In the genomic region with DNA sequence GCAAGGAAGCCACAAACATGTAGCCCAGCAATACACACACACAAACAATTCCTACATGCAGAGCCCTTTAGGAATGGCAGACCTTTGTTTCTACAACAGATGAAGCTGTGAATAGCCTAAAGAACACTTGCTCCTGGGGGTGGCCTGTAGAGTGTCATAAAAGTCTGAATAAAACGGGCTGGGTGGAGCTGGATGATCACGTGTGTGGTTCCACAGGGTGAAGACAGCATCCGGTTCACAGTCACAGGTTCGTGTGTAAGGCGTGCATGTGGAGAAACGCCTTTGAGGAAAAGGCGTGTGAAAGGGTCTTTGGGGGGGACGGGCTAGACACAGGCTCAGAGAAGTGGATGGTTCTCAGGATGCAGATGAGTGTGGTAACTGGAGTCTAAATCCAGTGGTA, we compare ENCODE assay signal across 13 cellular contexts.
A peak's percentile ranks its signal among the peaks of the same experiment; 100 is the strongest.
DNase-seq lines count a peak whose midpoint lies in the region; ATAC-seq, FAIRE-seq and TF ChIP-seq lines count a peak whose summit lies in the region.
"Had no signal": no experiment of that assay in that cellular context is flagged by ENCODE, and none has a peak within 500 bp of the region (broad histone marks: within the 10 kb centered on the region; RNA-seq: fewer than 3 reads in every experiment).

No MANE protein-coding gene starts in this region.

- no peak for DNase-seq in activated naive CD4-positive, alpha-beta T cell treated with anti-CD3 and anti-CD28 coated beads for 36 hours
- DNase-seq in activated naive CD4-positive, alpha-beta T cell (lab: John Stamatoyannopoulos, UW): no peak
- DNase-seq in RWPE2 (ENCODE audit: low spot score) (peak; percentile 16), endothelial cell of umbilical vein (ENCODE audit: low read depth, low spot score) (no peak), small intestine (peak; percentile 58), NCI-H510A (lab: John Stamatoyannopoulos, UW) (no peak), NCI-H2196 (lab: John Stamatoyannopoulos, UW; ENCODE audit: unreplicated experiment) (no peak), NCI-H1105 treated with DMSO at 0.1 percent for 48 hours (lab: John Stamatoyannopoulos, UW) (no peak)
- DNase-seq: Kasumi-1, NCI-H1105 had no signal

- ATAC-seq in RWPE2 (ENCODE audit: low read depth): no peak

- no peak for TF ChIP-seq CTCF in RWPE2 (IDR thresholded peaks at IDR 0.05; ENCODE audit: poor library complexity, severe bottlenecking)
- no peak for TF ChIP-seq CTCF in endothelial cell of umbilical vein (IDR thresholded peaks at IDR 0.05; ENCODE audit: extremely low read depth in 1 of 2, insufficient read depth in 1 of 2, low read depth in 1 of 2, low read length in 2 of 2)

- no TSS peak for BruUV-seq in endothelial cell of umbilical vein (replicated peaks; lab: Mats Ljungman, UMichigan)

- WGBS in small intestine, 3 donors: 32 to 70% (median 47%) methylated on average over 8 of the region's 8 CpGs

- TF ChIP-seq POLR2A in endothelial cell of umbilical vein (IDR thresholded peaks at IDR 0.05; ENCODE audit: low read depth, low read length): no peak

- H3K4me3 ChIP-seq in RWPE2 (ENCODE audit: severe bottlenecking) (no peak overlapping the region), endothelial cell of umbilical vein (replicated peaks in 1 of 3; ENCODE audit: insufficient read depth in 1 of 3, low read depth in 1 of 3, low read length in 3 of 3) (no peak overlapping the region), small intestine (ENCODE audit: low read depth in 1 of 2, low read length in 2 of 2) (no peak overlapping the region)

- H3K9me3 ChIP-seq in RWPE2 (ENCODE audit: severe bottlenecking) (no peaks in the 10 kb centered on the region), endothelial cell of umbilical vein (replicated peaks; ENCODE audit: control insufficient read depth, insufficient read depth, low read length) (no peaks in the 10 kb centered on the region), small intestine (ENCODE audit: control insufficient read depth, low read depth) (no peaks in the 10 kb centered on the region)

- H3K9me3 Mint-ChIP-seq in activated naive CD4-positive, alpha-beta T cell treated with anti-CD3 and anti-CD28 coated beads for 36 hours: no peaks in the 10 kb centered on the region
- H3K9me3 Mint-ChIP-seq: natural killer cell treated with Interleukin-12 subunit alpha and Interleukin-12 subunit beta and Interleukin-15 and Interleukin-18, amount 100 ng/mL, for 72 hours had no signal

- no peak overlapping the region for H3K4me3 Mint-ChIP-seq in activated naive CD4-positive, alpha-beta T cell treated with anti-CD3 and anti-CD28 coated beads for 36 hours
- H3K4me3 Mint-ChIP-seq: natural killer cell treated with Interleukin-12 subunit alpha and Interleukin-12 subunit beta and Interleukin-15 and Interleukin-18, amount 100 ng/mL, for 72 hours had no signal

- H3K36me3 Mint-ChIP-seq in activated naive CD4-positive, alpha-beta T cell treated with anti-CD3 and anti-CD28 coated beads for 36 hours (ENCODE audit: low read depth): peaks cover 4% of the 10 kb centered on the region
- H3K36me3 Mint-ChIP-seq: natural killer cell treated with Interleukin-12 subunit alpha and Interleukin-12 subunit beta and Interleukin-15 and Interleukin-18, amount 100 ng/mL, for 72 hours had no signal

- POLR2A ChIA-PET in endothelial cell of umbilical vein (lab: Charles Lee): no interaction called here

- dilution Hi-C loops in endothelial cell of umbilical vein (cut with MboI; ENCODE audit: extremely low pct_ligation_motif_present, low sequenced_read_pairs): no loop called here

- no peaks in the 10 kb centered on the region for H4K20me1 ChIP-seq in endothelial cell of umbilical vein (replicated peaks; ENCODE audit: control insufficient read depth, extremely low read depth, insufficient read depth, low read length)

- CTCF ChIA-PET in activated naive CD4-positive, alpha-beta T cell treated with anti-CD3 and anti-CD28 coated beads for 36 hours (lab: Charles Lee): interaction anchor here (1.2 kb wide), 1 partner anchor 19 kb away, joined by 5 read pairs; no protein-coding TSS in a partner anchor
- CTCF ChIA-PET in endothelial cell of umbilical vein (lab: Charles Lee): interaction anchor here (1.0 to 2.1 kb wide), 3 partner anchors 9 to 21 kb away, joined by 3 to 16 read pairs (median 3); no protein-coding TSS in a partner anchor

- no peaks in the 10 kb centered on the region for H3K9me1 ChIP-seq in endothelial cell of umbilical vein (replicated peaks; ENCODE audit: control insufficient read depth, extremely low read depth, insufficient read depth, low read length)

- H3K9ac ChIP-seq in endothelial cell of umbilical vein (replicated peaks; ENCODE audit: extremely low read depth, insufficient read depth, low read length): no peak overlapping the region

- no peak overlapping the region for H3K4me2 ChIP-seq in endothelial cell of umbilical vein (ENCODE audit: insufficient read depth, low read length)

- H3K79me2 ChIP-seq in endothelial cell of umbilical vein (ENCODE audit: control insufficient read depth, insufficient read depth, low read length): peaks cover 64% of the 10 kb centered on the region

- no peaks in the 10 kb centered on the region for H3K27me3 Mint-ChIP-seq in activated naive CD4-positive, alpha-beta T cell treated with anti-CD3 and anti-CD28 coated beads for 36 hours (ENCODE audit: low read depth)
- H3K27me3 Mint-ChIP-seq: natural killer cell treated with Interleukin-12 subunit alpha and Interleukin-12 subunit beta and Interleukin-15 and Interleukin-18, amount 100 ng/mL, for 72 hours had no signal

- FAIRE-seq in endothelial cell of umbilical vein (lab: Jason Lieb, UNC): no peak
- no peak for FAIRE-seq in small intestine (lab: Jason Lieb, UNC)
- FAIRE-seq: bronchial epithelial cell, RCC 7860 had no signal

- H3K4me1 Mint-ChIP-seq in activated naive CD4-positive, alpha-beta T cell treated with anti-CD3 and anti-CD28 coated beads for 36 hours (ENCODE audit: low read depth): peaks cover 62% of the 10 kb centered on the region

- H3K4me1 ChIP-seq in RWPE2 (ENCODE audit: insufficient read depth, poor library complexity, severe bottlenecking) (no peaks in the 10 kb centered on the region), endothelial cell of umbilical vein (ENCODE audit: control insufficient read depth, extremely low read depth, insufficient read depth, low read length) (peaks cover 65% of the 10 kb centered on the region), small intestine (ENCODE audit: control insufficient read depth in 2 of 2, insufficient read depth in 1 of 2, low read depth in 1 of 2, low read length in 1 of 2) (peaks cover 0 to 4% of the 10 kb centered on the region in 2 donors)

- H3K27me3 ChIP-seq in RWPE2 (ENCODE audit: insufficient read depth, poor library complexity, severe bottlenecking) (no peaks in the 10 kb centered on the region), endothelial cell of umbilical vein (ENCODE audit: control insufficient read depth in 2 of 2, insufficient read depth in 2 of 2, low read length in 2 of 2) (no peaks in the 10 kb centered on the region), small intestine (ENCODE audit: control insufficient read depth in 2 of 2, insufficient read depth in 2 of 2, low read length in 2 of 2) (no peaks in the 10 kb centered on the region)

- peak overlapping the region; percentile 32 for H3K27ac Mint-ChIP-seq in activated naive CD4-positive, alpha-beta T cell treated with anti-CD3 and anti-CD28 coated beads for 36 hours
- H3K27ac Mint-ChIP-seq: natural killer cell treated with Interleukin-12 subunit alpha and Interleukin-12 subunit beta and Interleukin-15 and Interleukin-18, amount 100 ng/mL, for 72 hours had no signal

- no peak overlapping the region for H2AFZ ChIP-seq in endothelial cell of umbilical vein (ENCODE audit: low read depth, low read length)

- H3K36me3 ChIP-seq in RWPE2 (ENCODE audit: low read depth) (peaks cover 76% of the 10 kb centered on the region), endothelial cell of umbilical vein (ENCODE audit: control insufficient read depth in 2 of 2, extremely low read depth in 1 of 2, insufficient read depth in 2 of 2, low read length in 2 of 2) (peaks cover 12 to 47% of the 10 kb centered on the region in 2 experiments), small intestine (ENCODE audit: control insufficient read depth in 2 of 2, insufficient read depth in 2 of 2, low read length in 2 of 2) (peaks cover 2 to 4% of the 10 kb centered on the region in 2 donors)

- H3K27ac ChIP-seq in RWPE2 (ENCODE audit: poor library complexity, severe bottlenecking) (no peak overlapping the region), endothelial cell of umbilical vein (ENCODE audit: insufficient read depth, low read depth, low read length) (peak overlapping the region; percentile 93), small intestine (ENCODE audit: low read depth in 1 of 2, low read length in 1 of 2) (no peak overlapping the region)

- intact Hi-C loops in activated naive CD4-positive, alpha-beta T cell treated with anti-CD3 and anti-CD28 coated beads for 36 hours (cut with micrococcal nuclease): no loop called here
- intact Hi-C loops in endothelial cell of umbilical vein (cut with micrococcal nuclease): no loop called here

TF ChIP-seq in endothelial cell of umbilical vein, 7 proteins besides CTCF, POLR2A, EP300 and RAD21:
- TF ChIP-seq FOS (IDR thresholded peaks at IDR 0.05; ENCODE audit: borderline replicate concordance, insufficient read depth, low read length): no peak
- TF ChIP-seq, protein P1, sequence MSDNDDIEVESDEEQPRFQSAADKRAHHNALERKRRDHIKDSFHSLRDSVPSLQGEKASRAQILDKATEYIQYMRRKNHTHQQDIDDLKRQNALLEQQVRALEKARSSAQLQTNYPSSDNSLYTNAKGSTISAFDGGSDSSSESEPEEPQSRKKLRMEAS (IDR thresholded peaks at IDR 0.05; ENCODE audit: insufficient read depth, insufficient read length): no peak
- TF ChIP-seq POLR2AphosphoS5 (IDR thresholded peaks at IDR 0.05; ENCODE audit: insufficient read depth, low read depth, low read length): no peak
- TF ChIP-seq JUN (IDR thresholded peaks at IDR 0.05; ENCODE audit: borderline replicate concordance, insufficient read depth, insufficient read length, low read depth): no peak
- TF ChIP-seq MYC (IDR thresholded peaks at IDR 0.05; ENCODE audit: low read depth, low read length): no peak
- no peak for TF ChIP-seq EZH2 (IDR thresholded peaks at IDR 0.05; ENCODE audit: borderline replicate concordance, low read depth, low read length, severe bottlenecking)
- no peak for TF ChIP-seq GATA2 (IDR thresholded peaks at IDR 0.05; ENCODE audit: insufficient read depth, insufficient read length, low read depth, low read length)

Comparison
In these comparisons a context has a peak if more than half of its experiments do, and no peak if none do; other contexts are left out.
1. DNase-seq: peak in RWPE2 (single experiment) and small intestine (single experiment); none in activated naive CD4-positive, alpha-beta T cell treated with anti-CD3 and anti-CD28 coated beads for 36 hours (single experiment), activated naive CD4-positive, alpha-beta T cell (0 of 4), endothelial cell of umbilical vein (single experiment), NCI-H510A (single experiment), NCI-H2196 (single experiment) and NCI-H1105 treated with DMSO at 0.1 percent for 48 hours (single experiment).